ENCODE assay signal across 9 cellular contexts in the genomic region with DNA sequence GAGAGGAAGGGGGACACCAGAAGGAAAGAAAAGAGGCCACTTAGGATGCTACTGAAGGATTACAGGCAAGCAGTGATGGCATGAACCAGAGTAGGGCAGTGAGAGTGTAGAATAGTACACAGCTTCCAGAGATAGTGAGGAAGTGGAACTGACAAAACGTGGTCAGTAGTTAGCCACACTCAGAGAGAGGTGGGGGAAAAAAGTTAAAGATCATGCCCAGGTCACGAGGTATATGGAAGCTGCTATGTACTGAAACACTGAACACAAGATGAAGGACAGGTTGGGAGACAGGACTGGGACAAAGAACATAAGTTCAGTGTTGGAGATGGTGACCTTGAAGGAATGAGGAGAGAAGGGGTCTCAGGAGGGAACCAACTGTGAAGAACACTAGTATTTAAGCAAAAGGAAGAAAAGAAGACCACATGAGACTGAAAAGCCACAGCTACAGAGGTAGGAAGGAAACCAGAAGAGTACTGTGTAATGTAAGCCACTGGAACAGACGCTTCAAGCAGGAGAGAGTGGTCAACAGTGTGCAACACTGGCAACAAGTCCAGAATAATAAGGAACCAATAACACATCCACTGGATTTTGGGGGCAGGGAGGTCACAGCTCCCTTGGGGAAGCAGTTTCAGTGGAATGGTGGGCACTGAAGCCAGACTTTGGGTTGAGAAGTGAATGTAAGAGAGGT. TPM values are rescaled to one million over a fixed set of nuclear protein-coding genes. Genes with fewer than 3 reads are reported as not detected.
DNase-seq lines count a peak whose midpoint lies in the region; ATAC-seq and TF ChIP-seq lines count a peak whose summit lies in the region.
"Had no signal": no experiment of that assay in that cellular context is flagged by ENCODE, and none has a peak within 500 bp of the region (broad histone marks: within the 10 kb centered on the region; RNA-seq: fewer than 3 reads in every experiment).

No MANE protein-coding gene starts in this region.

- no peak for DNase-seq in left ventricle myocardium superior
- DNase-seq in Right ventricle myocardium superior = no peak
- no peak for DNase-seq in activated CD8-positive, alpha-beta T cell treated with anti-CD3 and anti-CD28 coated beads for 36 hours
- DNase-seq in retina = no peak
- DNase-seq in NCI-H774 (lab: John Stamatoyannopoulos, UW) = no peak
- no peak for DNase-seq in NCI-H1417 treated with DMSO at 0.1 percent for 48 hours (lab: John Stamatoyannopoulos, UW)
- DNase-seq: CD8-positive, alpha-beta memory T cell had no signal

- CTCF ChIA-PET in activated CD8-positive, alpha-beta T cell treated with anti-CD3 and anti-CD28 coated beads for 36 hours (lab: Charles Lee) = interaction anchor here (0.8 to 1.8 kb wide), 2 partner anchors 57 to 419 kb away, joined by 3 to 5 read pairs; no protein-coding TSS in a partner anchor

- no peaks in the 10 kb centered on the region for H3K27me3 Mint-ChIP-seq in activated CD8-positive, alpha-beta T cell treated with anti-CD3 and anti-CD28 coated beads for 36 hours
- H3K27me3 Mint-ChIP-seq: CD8-positive, alpha-beta memory T cell had no signal

- no peaks in the 10 kb centered on the region for H3K9me3 Mint-ChIP-seq in activated CD8-positive, alpha-beta T cell treated with anti-CD3 and anti-CD28 coated beads for 36 hours
- H3K9me3 Mint-ChIP-seq: CD8-positive, alpha-beta memory T cell had no signal

- H3K27ac Mint-ChIP-seq in activated CD8-positive, alpha-beta T cell treated with anti-CD3 and anti-CD28 coated beads for 36 hours = no peak overlapping the region

- no peak for TF ChIP-seq CTCF in activated CD8-positive, alpha-beta T cell treated with anti-CD3 and anti-CD28 coated beads for 36 hours (IDR thresholded peaks at IDR 0.05)

- POLR2A ChIA-PET in activated CD8-positive, alpha-beta T cell treated with anti-CD3 and anti-CD28 coated beads for 36 hours (lab: Charles Lee) = interaction anchor here (1.0 kb wide), 1 partner anchor 54 kb away, joined by 4 read pairs; no protein-coding TSS in a partner anchor

- H3K4me1 Mint-ChIP-seq in activated CD8-positive, alpha-beta T cell treated with anti-CD3 and anti-CD28 coated beads for 36 hours (ENCODE audit: low read depth) = peaks cover 9% of the 10 kb centered on the region

- intact Hi-C loops in left ventricle myocardium superior (cut with micrococcal nuclease) (no loop called here), Right ventricle myocardium superior (cut with DNase I) (no loop called here)
- intact Hi-C loops in activated CD8-positive, alpha-beta T cell treated with anti-CD3 and anti-CD28 coated beads for 36 hours (cut with micrococcal nuclease) = no loop called here

- peak; percentile 42 for ATAC-seq in left ventricle myocardium superior
- ATAC-seq in Right ventricle myocardium superior (ENCODE audit: poor library complexity) = no peak
- ATAC-seq in HG02943 (IDR thresholded peaks at IDR 0.05; ENCODE audit: low read depth, unreplicated experiment) = peak; percentile 82
- peak; percentile 42 for ATAC-seq in activated CD8-positive, alpha-beta T cell treated with anti-CD3 and anti-CD28 coated beads for 36 hours
- ATAC-seq in HG03469 (IDR thresholded peaks at IDR 0.05; ENCODE audit: unreplicated experiment) = no peak

- peaks cover 20% of the 10 kb centered on the region for H3K36me3 Mint-ChIP-seq in activated CD8-positive, alpha-beta T cell treated with anti-CD3 and anti-CD28 coated beads for 36 hours (ENCODE audit: low read depth)

- H3K4me3 Mint-ChIP-seq in activated CD8-positive, alpha-beta T cell treated with anti-CD3 and anti-CD28 coated beads for 36 hours = no peak overlapping the region
- H3K4me3 Mint-ChIP-seq: CD8-positive, alpha-beta memory T cell had no signal

RNA-seq across cellular contexts. Expression of a gene that starts 45.5 kb away (rescaled TPM):
- total RNA-seq in left ventricle myocardium superior = 23.4 TPM
- total RNA-seq in Right ventricle myocardium superior = 30.8 TPM
- 10 to 100 TPM; 39.7 to 46.3 TPM for total RNA-seq in activated CD8-positive, alpha-beta T cell treated with anti-CD3 and anti-CD28 coated beads for 36 hours

Comparison
In these comparisons a context has a peak if more than half of its experiments do, and no peak if none do; other contexts are left out.
1. ATAC-seq: peak in left ventricle myocardium superior (single experiment), HG02943 (single experiment) and activated CD8-positive, alpha-beta T cell treated with anti-CD3 and anti-CD28 coated beads for 36 hours (single experiment); none in Right ventricle myocardium superior (single experiment) and HG03469 (single experiment).